In genomic region chr12:114982760-114983159, GRCh38 we compare ENCODE assay signal across 3 cellular contexts.
A peak's percentile ranks its signal among the peaks of the same experiment; 100 is the strongest.
TF ChIP-seq lines count a peak whose summit lies in the region.

No MANE protein-coding gene starts in this region.

TF ChIP-seq in GM23338, 12 proteins besides CTCF, POLR2A, EP300 and RAD21:
- TF ChIP-seq STAT1 (IDR thresholded peaks at IDR 0.05; ENCODE audit: unreplicated experiment) (no peak), ETS1 (IDR thresholded peaks at IDR 0.05) (peak; percentile 34; the same call in 1 of the 2 replicates), EZH2 (IDR thresholded peaks at IDR 0.05; ENCODE audit: low read depth, unreplicated experiment) (no peak)
TF ChIP-seq in GM23338: peak in this region for 1.

TF ChIP-seq in Ishikawa, 13 proteins besides CTCF, POLR2A, EP300 and RAD21:
- peak; percentile 51; the same call in 1 of the 2 replicates for TF ChIP-seq USF1 (IDR thresholded peaks at IDR 0.05)
- no peak for TF ChIP-seq YY1 (IDR thresholded peaks at IDR 0.05; ENCODE audit: low read depth)

TF ChIP-seq in GM12878, 131 proteins besides CTCF, POLR2A, EP300 and RAD21:
- TF ChIP-seq SIX5 (IDR thresholded peaks at IDR 0.05; ENCODE audit: low read depth, low read length, severe bottlenecking) (peak; percentile 28), ELK1 (IDR thresholded peaks at IDR 0.05; ENCODE audit: low read depth, low read length) (no peak), IRF4 (IDR thresholded peaks at IDR 0.05; ENCODE audit: low read depth, low read length) (no peak), ZNF687 (IDR thresholded peaks at IDR 0.05) (no peak), STAT3 (IDR thresholded peaks at IDR 0.05; ENCODE audit: low read depth, low read length) (no peak), MTA2 (IDR thresholded peaks at IDR 0.05; ENCODE audit: low read depth) (no peak), BHLHE40 (IDR thresholded peaks at IDR 0.05; ENCODE audit: borderline replicate concordance in 1 of 2, low read depth in 2 of 2, low read length in 1 of 2) (no peak), CREB1 (IDR thresholded peaks at IDR 0.05; ENCODE audit: low read depth) (no peak), IKZF1 (conservative IDR thresholded peaks at IDR 0.05) (no peak)
